ENCODE assay signal across 7 cellular contexts in the genomic region with DNA sequence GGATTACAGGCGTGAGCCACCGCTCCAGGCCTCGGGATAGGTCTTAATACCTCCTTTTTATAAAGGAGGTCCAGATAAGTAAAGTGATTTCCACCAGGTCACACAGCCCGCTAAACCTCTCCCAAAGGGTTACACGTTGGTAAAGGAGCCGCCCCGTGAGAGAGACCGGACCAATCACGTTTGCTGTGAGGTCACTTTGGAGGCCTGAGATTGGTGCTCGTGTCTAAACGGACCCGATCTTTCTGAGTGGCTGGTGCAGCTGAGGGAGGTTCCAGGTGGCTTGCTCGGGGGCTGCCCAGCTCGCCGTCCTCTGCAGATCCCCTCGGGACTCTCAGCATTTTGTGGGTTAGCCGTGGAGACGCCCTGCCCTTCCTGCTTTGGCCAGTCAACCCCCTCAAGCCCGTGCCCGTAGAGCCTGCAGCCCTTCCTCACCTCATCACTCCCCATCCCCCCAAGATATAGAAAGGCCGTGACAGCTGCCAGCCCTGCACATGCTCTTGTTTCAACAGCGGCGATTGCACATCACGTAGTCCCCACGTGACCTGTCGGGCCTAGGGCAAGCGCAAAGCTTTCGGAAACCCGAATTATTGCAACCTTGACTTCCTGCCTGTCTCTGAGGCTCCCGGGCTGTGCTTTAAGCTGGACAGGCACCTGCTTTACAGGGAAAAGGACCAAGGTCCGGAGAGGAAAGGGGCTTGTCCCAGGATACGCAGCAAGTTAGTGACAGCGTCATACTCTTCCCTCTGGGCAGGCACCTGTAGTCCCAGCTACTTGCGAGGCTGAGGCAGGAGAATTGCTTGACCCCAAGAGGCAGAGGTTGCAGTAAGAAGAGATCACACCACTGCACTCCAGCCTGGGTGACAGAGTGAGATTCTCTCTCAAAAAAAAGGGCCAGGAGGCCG. TPM values are rescaled to one million over a fixed set of nuclear protein-coding genes. Genes with fewer than 3 reads are reported as not detected.
A peak's percentile ranks its signal among the peaks of the same experiment; 100 is the strongest.
DNase-seq lines count a peak whose midpoint lies in the region; ATAC-seq and TF ChIP-seq lines count a peak whose summit lies in the region.

No MANE protein-coding gene starts in this region.

- H3K9ac ChIP-seq in duodenal mucosa (ENCODE audit: low read depth in 1 of 2, low read length in 2 of 2) (peak overlapping the region; percentile 69 to 80), liver (ENCODE audit: low read depth in 1 of 2, low read length in 2 of 2) (peak overlapping the region; percentile 39 to 94)

- H3K27ac Mint-ChIP-seq in activated CD4-positive, alpha-beta memory T cell treated with anti-CD3 and anti-CD28 coated beads, Interleukin-2, amount 10 ng/mL, durations not matched to agents 7 days and 5 days: peak overlapping the region; percentile 81

- H3K4me1 Mint-ChIP-seq in activated CD4-positive, alpha-beta memory T cell treated with anti-CD3 and anti-CD28 coated beads, Interleukin-2, amount 10 ng/mL, durations not matched to agents 7 days and 5 days: peaks cover 28% of the 10 kb centered on the region

- H3K27me3 Mint-ChIP-seq in activated CD4-positive, alpha-beta memory T cell treated with anti-CD3 and anti-CD28 coated beads, Interleukin-2, amount 10 ng/mL, durations not matched to agents 7 days and 5 days: peaks cover 3% of the 10 kb centered on the region

- H3K9me3 Mint-ChIP-seq in activated CD4-positive, alpha-beta memory T cell treated with anti-CD3 and anti-CD28 coated beads, Interleukin-2, amount 10 ng/mL, durations not matched to agents 7 days and 5 days: no peaks in the 10 kb centered on the region

- H3K36me3 ChIP-seq in duodenal mucosa (ENCODE audit: control insufficient read depth in 1 of 2, insufficient read depth in 2 of 2, low read length in 2 of 2) (no peaks in the 10 kb centered on the region), liver (ENCODE audit: control insufficient read depth in 4 of 4, insufficient read depth in 3 of 4, low read depth in 1 of 4, low read length in 3 of 4) (no peaks in the 10 kb centered on the region)

- WGBS in liver: 4% methylated on average over 35 of the region's 35 CpGs

- H3K27ac ChIP-seq in duodenal mucosa (ENCODE audit: low read depth, low read length) (peak overlapping the region; percentile 72), liver (ENCODE audit: low read depth in 1 of 2, low read length in 2 of 2) (peak overlapping the region; percentile 92 to 98)

- no peaks in the 10 kb centered on the region for H3K27me3 ChIP-seq in duodenal mucosa (ENCODE audit: control insufficient read depth in 1 of 2, insufficient read depth in 2 of 2, low read length in 2 of 2)
- no peaks in the 10 kb centered on the region for H3K27me3 ChIP-seq in liver (ENCODE audit: control insufficient read depth in 4 of 4, insufficient read depth in 4 of 4, low read length in 3 of 4)

- no peak for TF ChIP-seq CTCF in liver (IDR thresholded peaks at IDR 0.05; ENCODE audit: low read depth, low read length, missing input control)

- POLR2A ChIA-PET in activated CD4-positive, alpha-beta memory T cell treated with anti-CD3 and anti-CD28 coated beads, Interleukin-2, amount 10 ng/mL, durations not matched to agents 7 days and 5 days (lab: Charles Lee): interaction anchor here (0.6 to 2.2 kb wide), 16 partner anchors 9 to 670 kb away, joined by 3 to 24 read pairs (median 4); a partner anchor contains a TSS

- DNase-seq in NCI-H526 treated with DMSO at 0.1 percent for 48 hours (lab: John Stamatoyannopoulos, UW): peak; percentile 22
- peak; percentile 87 for DNase-seq in activated CD4-positive, alpha-beta memory T cell treated with anti-CD3 and anti-CD28 coated beads, Interleukin-2, amount 10 ng/mL, durations not matched to agents 7 days and 5 days
- DNase-seq in stimulated activated CD4-positive, alpha-beta T cell treated with anti-CD3 and anti-CD28 coated beads, Interleukin-2, amount 100 ng/mL, for 48 hours: peak; percentile 66 to 73

- H3K4me1 ChIP-seq in duodenal mucosa (ENCODE audit: control insufficient read depth in 1 of 2, insufficient read depth in 2 of 2, low read length in 2 of 2): peaks cover 12 to 23% of the 10 kb centered on the region in 2 donors
- H3K4me1 ChIP-seq in liver (ENCODE audit: control insufficient read depth in 4 of 4, insufficient read depth in 4 of 4, low read length in 3 of 4): peaks cover 0 to 13% (median 8%) of the 10 kb centered on the region in 4 donors

- peak; percentile 46 to 68 for TF ChIP-seq RAD21 in liver (IDR thresholded peaks at IDR 0.05)

- no peaks in the 10 kb centered on the region for H3K9me3 ChIP-seq in duodenal mucosa (ENCODE audit: control insufficient read depth in 1 of 2, low read length in 2 of 2)
- no peaks in the 10 kb centered on the region for H3K9me3 ChIP-seq in liver (ENCODE audit: control insufficient read depth in 4 of 4, low read length in 3 of 4)

- no peaks in the 10 kb centered on the region for H3K36me3 Mint-ChIP-seq in activated CD4-positive, alpha-beta memory T cell treated with anti-CD3 and anti-CD28 coated beads, Interleukin-2, amount 10 ng/mL, durations not matched to agents 7 days and 5 days (ENCODE audit: low read depth)

- ATAC-seq in GM18867 (IDR thresholded peaks at IDR 0.05; ENCODE audit: unreplicated experiment) (peak; percentile 91), HG03103 (IDR thresholded peaks at IDR 0.05; ENCODE audit: low read depth, unreplicated experiment) (peak; percentile 93)

- H3K4me3 ChIP-seq in duodenal mucosa (ENCODE audit: low read depth in 1 of 2, low read length in 2 of 2) (peak overlapping the region; percentile 65 to 85), liver (ENCODE audit: low read depth in 1 of 3, low read length in 3 of 3) (peak overlapping the region; percentile 46 to 68 (median 67))

- H3K4me3 Mint-ChIP-seq in activated CD4-positive, alpha-beta memory T cell treated with anti-CD3 and anti-CD28 coated beads, Interleukin-2, amount 10 ng/mL, durations not matched to agents 7 days and 5 days: peak overlapping the region; percentile 72

- CTCF ChIA-PET in activated CD4-positive, alpha-beta memory T cell treated with anti-CD3 and anti-CD28 coated beads, Interleukin-2, amount 10 ng/mL, durations not matched to agents 7 days and 5 days (lab: Charles Lee): interaction anchor here (0.6 to 1.6 kb wide), 9 partner anchors 9 to 279 kb away, joined by 3 to 12 read pairs (median 4); a partner anchor contains a TSS

TF ChIP-seq in liver, 16 proteins besides CTCF, POLR2A, EP300 and RAD21 (continues in another document):
- peak; percentile 68 for TF ChIP-seq TAF1 (conservative IDR thresholded peaks at IDR 0.05)
- TF ChIP-seq EGR1 (IDR thresholded peaks at IDR 0.05; ENCODE audit: low read depth in 2 of 2): peak; percentile 54 to 55
- TF ChIP-seq YY1 (IDR thresholded peaks at IDR 0.05): peak; percentile 89
- TF ChIP-seq, protein P1, sequence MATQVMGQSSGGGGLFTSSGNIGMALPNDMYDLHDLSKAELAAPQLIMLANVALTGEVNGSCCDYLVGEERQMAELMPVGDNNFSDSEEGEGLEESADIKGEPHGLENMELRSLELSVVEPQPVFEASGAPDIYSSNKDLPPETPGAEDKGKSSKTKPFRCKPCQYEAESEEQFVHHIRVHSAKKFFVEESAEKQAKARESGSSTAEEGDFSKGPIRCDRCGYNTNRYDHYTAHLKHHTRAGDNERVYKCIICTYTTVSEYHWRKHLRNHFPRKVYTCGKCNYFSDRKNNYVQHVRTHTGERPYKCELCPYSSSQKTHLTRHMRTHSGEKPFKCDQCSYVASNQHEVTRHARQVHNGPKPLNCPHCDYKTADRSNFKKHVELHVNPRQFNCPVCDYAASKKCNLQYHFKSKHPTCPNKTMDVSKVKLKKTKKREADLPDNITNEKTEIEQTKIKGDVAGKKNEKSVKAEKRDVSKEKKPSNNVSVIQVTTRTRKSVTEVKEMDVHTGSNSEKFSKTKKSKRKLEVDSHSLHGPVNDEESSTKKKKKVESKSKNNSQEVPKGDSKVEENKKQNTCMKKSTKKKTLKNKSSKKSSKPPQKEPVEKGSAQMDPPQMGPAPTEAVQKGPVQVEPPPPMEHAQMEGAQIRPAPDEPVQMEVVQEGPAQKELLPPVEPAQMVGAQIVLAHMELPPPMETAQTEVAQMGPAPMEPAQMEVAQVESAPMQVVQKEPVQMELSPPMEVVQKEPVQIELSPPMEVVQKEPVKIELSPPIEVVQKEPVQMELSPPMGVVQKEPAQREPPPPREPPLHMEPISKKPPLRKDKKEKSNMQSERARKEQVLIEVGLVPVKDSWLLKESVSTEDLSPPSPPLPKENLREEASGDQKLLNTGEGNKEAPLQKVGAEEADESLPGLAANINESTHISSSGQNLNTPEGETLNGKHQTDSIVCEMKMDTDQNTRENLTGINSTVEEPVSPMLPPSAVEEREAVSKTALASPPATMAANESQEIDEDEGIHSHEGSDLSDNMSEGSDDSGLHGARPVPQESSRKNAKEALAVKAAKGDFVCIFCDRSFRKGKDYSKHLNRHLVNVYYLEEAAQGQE (IDR thresholded peaks at IDR 0.05): peak; percentile 91
- peak; percentile 94 for TF ChIP-seq SP1 (IDR thresholded peaks at IDR 0.05)
- TF ChIP-seq, protein P2, sequence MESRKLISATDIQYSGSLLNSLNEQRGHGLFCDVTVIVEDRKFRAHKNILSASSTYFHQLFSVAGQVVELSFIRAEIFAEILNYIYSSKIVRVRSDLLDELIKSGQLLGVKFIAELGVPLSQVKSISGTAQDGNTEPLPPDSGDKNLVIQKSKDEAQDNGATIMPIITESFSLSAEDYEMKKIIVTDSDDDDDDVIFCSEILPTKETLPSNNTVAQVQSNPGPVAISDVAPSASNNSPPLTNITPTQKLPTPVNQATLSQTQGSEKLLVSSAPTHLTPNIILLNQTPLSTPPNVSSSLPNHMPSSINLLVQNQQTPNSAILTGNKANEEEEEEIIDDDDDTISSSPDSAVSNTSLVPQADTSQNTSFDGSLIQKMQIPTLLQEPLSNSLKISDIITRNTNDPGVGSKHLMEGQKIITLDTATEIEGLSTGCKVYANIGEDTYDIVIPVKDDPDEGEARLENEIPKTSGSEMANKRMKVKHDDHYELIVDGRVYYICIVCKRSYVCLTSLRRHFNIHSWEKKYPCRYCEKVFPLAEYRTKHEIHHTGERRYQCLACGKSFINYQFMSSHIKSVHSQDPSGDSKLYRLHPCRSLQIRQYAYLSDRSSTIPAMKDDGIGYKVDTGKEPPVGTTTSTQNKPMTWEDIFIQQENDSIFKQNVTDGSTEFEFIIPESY (IDR thresholded peaks at IDR 0.05): peak; percentile 87
- peak; percentile 78 for TF ChIP-seq HNF4G (IDR thresholded peaks at IDR 0.05)
- TF ChIP-seq HNF4A (conservative IDR thresholded peaks at IDR 0.05): peak; percentile 80 to 87
- peak; percentile 66 for TF ChIP-seq FOXA1 (IDR thresholded peaks at IDR 0.05)
- TF ChIP-seq NR2F2 (IDR thresholded peaks at IDR 0.05): peak; percentile 67

RNA-seq across cellular contexts. Expression of a gene that starts 5.0 kb away (rescaled TPM):
- 10 to 100 TPM; 13.6 TPM for total RNA-seq in activated CD4-positive, alpha-beta memory T cell treated with anti-CD3 and anti-CD28 coated beads, Interleukin-2, amount 10 ng/mL, durations not matched to agents 7 days and 5 days
- 10 to 100 TPM in 1 of 2 donors, 1 to 10 TPM in 1; 6.3 to 14.1 TPM for total RNA-seq in liver
- polyA plus RNA-seq in liver: 10 to 100 TPM in 1 of 2 donors, 1 to 10 TPM in 1; 4.7 to 11.2 TPM

RNA-seq across cellular contexts. Expression of a gene that starts 23.1 kb away (rescaled TPM):
- total RNA-seq in activated CD4-positive, alpha-beta memory T cell treated with anti-CD3 and anti-CD28 coated beads, Interleukin-2, amount 10 ng/mL, durations not matched to agents 7 days and 5 days: 10 to 100 TPM; 12.7 to 12.8 TPM
- 100 to 1,000 TPM in 1 of 2 donors, 10 to 100 TPM in 1; 18.9 to 111 TPM for total RNA-seq in liver
- polyA plus RNA-seq in liver: 10 to 100 TPM in 1 of 2 donors, 1 to 10 TPM in 1; 6.1 to 12.2 TPM

Comparison
In these comparisons a context has a peak if more than half of its experiments do, and no peak if none do; other contexts are left out.
1. Peak in every context shown above with its lines: DNase-seq, ATAC-seq, H3K4me3 ChIP-seq and H3K27ac ChIP-seq.
2. DNase-seq: peak in every context shown above with its lines; median percentile 87 in activated CD4-positive, alpha-beta memory T cell treated with anti-CD3 and anti-CD28 coated beads, Interleukin-2, amount 10 ng/mL, durations not matched to agents 7 days and 5 days; 70 in stimulated activated CD4-positive, alpha-beta T cell treated with anti-CD3 and anti-CD28 coated beads, Interleukin-2, amount 100 ng/mL, for 48 hours; 22 in NCI-H526 treated with DMSO at 0.1 percent for 48 hours.